Comparison of ENCODE assay signal across 8 cellular contexts in the genomic region with DNA sequence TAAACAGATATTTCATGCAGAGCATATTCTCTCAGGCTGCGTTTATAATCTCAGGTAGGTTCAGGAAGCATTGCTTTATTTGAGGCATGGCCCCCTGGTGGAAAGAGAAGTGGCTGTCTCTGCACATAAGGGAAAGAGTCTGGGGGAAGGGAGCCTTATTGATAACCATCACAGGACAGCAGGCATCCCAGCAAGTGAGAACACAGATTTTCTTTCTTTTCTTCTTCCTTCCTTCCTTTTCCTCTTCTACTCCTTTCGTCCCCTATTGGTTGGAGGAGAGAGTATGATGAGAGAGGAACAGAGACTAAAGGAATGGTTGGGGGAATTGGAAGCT. TPM values are rescaled to one million over a fixed set of nuclear protein-coding genes. Genes with fewer than 3 reads are reported as not detected.
DNase-seq lines count a peak whose midpoint lies in the region; ATAC-seq and TF ChIP-seq lines count a peak whose summit lies in the region.

No MANE protein-coding gene starts in this region.

- no peak overlapping the region for H3K27ac ChIP-seq in hepatocyte

- H3K4me3 ChIP-seq in H7 (ENCODE audit: insufficient read depth, low read depth, low read length) (no peak overlapping the region), hepatocyte (no peak overlapping the region)

- H2AFZ ChIP-seq in hepatocyte = no peak overlapping the region

- TF ChIP-seq CTCF in hepatocyte (IDR thresholded peaks at IDR 0.05; ENCODE audit: poor library complexity) = peak; percentile 32

- H3K9me2 ChIP-seq in hepatocyte (replicated peaks; ENCODE audit: insufficient read depth) = no peaks in the 10 kb centered on the region

- H3K4me1 ChIP-seq in hepatocyte (ENCODE audit: insufficient read depth) = no peaks in the 10 kb centered on the region

- ATAC-seq in GM18870 (IDR thresholded peaks at IDR 0.05; ENCODE audit: unreplicated experiment) = no peak
- ATAC-seq in HG03442 (IDR thresholded peaks at IDR 0.05; ENCODE audit: unreplicated experiment) = no peak
- no peak for ATAC-seq in GM19324 (IDR thresholded peaks at IDR 0.05; ENCODE audit: low FRiP score, unreplicated experiment)

- H4K20me1 ChIP-seq in hepatocyte (ENCODE audit: insufficient read depth, poor library complexity, severe bottlenecking) = no peaks in the 10 kb centered on the region

- WGBS in hepatocyte (ENCODE audit: low lambda C conversion rate, missing lambda C conversion rate) = 60% methylated on average over 2 of the region's 2 CpGs

- H3K79me2 ChIP-seq in hepatocyte = peaks cover 20% of the 10 kb centered on the region

- peak; percentile 63 for DNase-seq in D341Med (ENCODE audit: low spot score)
- DNase-seq in H7 = peak; percentile 57
- DNase-seq in SW480 (ENCODE audit: low spot score) = peak; percentile 18
- DNase-seq in hepatocyte (ENCODE audit: low spot score) = peak; percentile 53
- no peak for DNase-seq in NCI-H748 treated with DMSO at 0.1 percent for 48 hours (lab: John Stamatoyannopoulos, UW)

- H3K27me3 ChIP-seq in H7 (ENCODE audit: control insufficient read depth, insufficient read depth, low read length) (no peaks in the 10 kb centered on the region), hepatocyte (no peaks in the 10 kb centered on the region)

- H3K4me2 ChIP-seq in hepatocyte = no peak overlapping the region

- no peaks in the 10 kb centered on the region for H3K9me3 ChIP-seq in hepatocyte (ENCODE audit: low read depth)

- H3K36me3 ChIP-seq in H7 (replicated peaks; ENCODE audit: control insufficient read depth, insufficient read depth, low read length) (no peaks in the 10 kb centered on the region), hepatocyte (replicated peaks; ENCODE audit: insufficient read depth, low read depth) (no peaks in the 10 kb centered on the region)

RNA-seq across cellular contexts. Expression of gene TSNAX, which starts 21.9 kb away (rescaled TPM):
- 48.3 and 51.0 TPM in 2 replicates for total RNA-seq in H7 (2014; rRNA removed; shearing (Covaris generic))
- total RNA-seq in hepatocyte = 32.3 and 42.2 TPM in 2 replicates
- polyA plus RNA-seq in hepatocyte = 26.8 and 32.5 TPM in 2 replicates
